ENCODE assay signal across 25 cellular contexts in genomic region chr2:104518256-104518655, GRCh38.
"Had no signal": no experiment of that assay in that cellular context is flagged by ENCODE, and none has a peak within 500 bp of the region (broad histone marks: within the 10 kb centered on the region; RNA-seq: fewer than 3 reads in every experiment).

No MANE protein-coding gene starts in this region.

- H3K36me3 ChIP-seq: stomach, suprapubic skin, thoracic aorta, thyroid gland, tibial artery, tibial nerve, transverse colon, upper lobe of left lung, upper lobe of right lung, uterus, vagina had no signal

- FAIRE-seq: urothelium cell line had no signal

- H3K27ac ChIP-seq: stomach, suprapubic skin, testis, thoracic aorta, thyroid gland, tibial artery, tibial nerve, transverse colon, upper lobe of left lung, upper lobe of right lung, uterus, vagina had no signal

- H3K27me3 ChIP-seq: stomach, suprapubic skin, testis, thyroid gland, tibial artery, tibial nerve, transverse colon, upper lobe of left lung, upper lobe of right lung, uterus, vagina had no signal

- H3K4me3 ChIP-seq: stomach, suprapubic skin, testis, thoracic aorta, thyroid gland, tibial artery, tibial nerve, transverse colon, upper lobe of left lung, upper lobe of right lung, uterus, vagina had no signal

- H3K4me1 ChIP-seq: stomach, suprapubic skin, testis, thyroid gland, tibial artery, tibial nerve, transverse colon, upper lobe of left lung, upper lobe of right lung, uterus, vagina had no signal

- H3K9me3 ChIP-seq: suprapubic skin, testis, thyroid gland, tibial artery, transverse colon, uterus, vagina had no signal

- DNase-seq: stimulated activated CD4-positive, alpha-beta T cell treated with anti-CD3 and anti-CD28 coated beads, Interleukin-2, amount 100 ng/mL, for 48 hours; stimulated activated CD4-positive, alpha-beta T cell treated with anti-CD3 and anti-CD28 coated beads, Interleukin-4, amount 100 ng/mL, for 1 hour; stimulated activated CD4-positive, alpha-beta T cell treated with anti-CD3 and anti-CD28 coated beads, Interleukin-4, amount 100 ng/mL, for 24 hours; stimulated activated CD4-positive, alpha-beta T cell treated with anti-CD3 and anti-CD28 coated beads, Interleukin-4, amount 100 ng/mL, for 4 hours; stimulated activated CD8-positive, alpha-beta memory T cell treated with anti-CD3 and anti-CD28 coated beads, Interleukin-4, amount 100 ng/mL, for 48 hours; stimulated activated naive B cell treated with anti-CD40 and anti-IgM and Interleukin-4, amounts not matched to agents 10 μg/mL and 1 μg/mL and 100 μg/mL, for 72 hours; stimulated activated naive CD4-positive, alpha-beta T cell; stimulated activated naive CD4-positive, alpha-beta T cell treated with Interleukin-2 at 50 U/mL for 16 hours; stimulated activated naive CD8-positive, alpha-beta T cell treated with anti-CD3 and anti-CD28 coated beads, Interleukin-15, amount 100 ng/mL, for 72 hours; stimulated activated naive CD8-positive, alpha-beta T cell treated with anti-CD3 and anti-CD28 coated beads, Interleukin-15, Interleukin-2, amounts not matched to agents 100 U/mL and 50 U/mL, for 24 hours; stomach; substantia nigra; testis; thyroid gland; tibial artery; transverse colon; trophoblast cell; upper lobe of left lung; upper lobe of right lung; uterus had no signal
